In genomic region chr16:53007095-53007494, GRCh38 we compare ENCODE assay signal across 22 cellular contexts. TPM values are rescaled to one million over a fixed set of nuclear protein-coding genes. Genes with fewer than 3 reads are reported as not detected.
"Had no signal": no experiment of that assay in that cellular context is flagged by ENCODE, and none has a peak within 500 bp of the region (broad histone marks: within the 10 kb centered on the region; RNA-seq: fewer than 3 reads in every experiment).

No MANE protein-coding gene starts in this region.

- H3K36me3 Mint-ChIP-seq: activated naive CD4-positive, alpha-beta T cell treated with anti-CD3 and anti-CD28 coated beads, Interleukin-2, amount 50 U/mL, for 72 hours; mesothelial cell of epicardium; type B pancreatic cell had no signal

- H3K4me3 ChIP-seq: lower lobe of right lung, right atrium auricular region, suprapubic skin had no signal

- H3K36me3 ChIP-seq: lower lobe of right lung, right atrium auricular region, suprapubic skin had no signal

- H3K27ac Mint-ChIP-seq: activated B cell treated with CpG ODN at 0.5 μM for 24 hours; activated CD4-positive, alpha-beta T cell treated with anti-CD3 and anti-CD28 coated beads, Interleukin-2, amount 10 ng/mL, durations not matched to agents 24 days and 14 days; activated CD8-positive, alpha-beta T cell treated with anti-CD3 and anti-CD28 coated beads, Interleukin-2, amount 10 ng/mL, durations not matched to agents 7 days and 5 days; activated naive CD4-positive, alpha-beta T cell treated with anti-CD3 and anti-CD28 coated beads, Interleukin-2, amount 50 U/mL, for 72 hours; mesothelial cell of epicardium; nephron progenitor cell; progenitor cell of endocrine pancreas; stimulated activated naive CD8-positive, alpha-beta T cell treated with anti-CD3 and anti-CD28 coated beads, Interleukin-15, Interleukin-2, amounts not matched to agents 100 ng/mL and 50 ng/mL, for 24 hours; type B pancreatic cell had no signal

- H3K4me3 Mint-ChIP-seq: activated B cell treated with CpG ODN at 0.5 μM for 24 hours; activated CD4-positive, alpha-beta T cell treated with anti-CD3 and anti-CD28 coated beads, Interleukin-2, amount 10 ng/mL, durations not matched to agents 24 days and 14 days; activated CD8-positive, alpha-beta T cell treated with anti-CD3 and anti-CD28 coated beads, Interleukin-2, amount 10 ng/mL, durations not matched to agents 7 days and 5 days; central memory CD8-positive, alpha-beta T cell; mesothelial cell of epicardium; nephron progenitor cell; stimulated activated naive CD8-positive, alpha-beta T cell treated with anti-CD3 and anti-CD28 coated beads, Interleukin-15, Interleukin-2, amounts not matched to agents 100 ng/mL and 50 ng/mL, for 24 hours; type B pancreatic cell had no signal

- H3K9me3 ChIP-seq: lower lobe of right lung, right atrium auricular region, suprapubic skin had no signal

- H3K4me1 ChIP-seq: lower lobe of right lung, right atrium auricular region, suprapubic skin had no signal

- H3K27ac ChIP-seq: lower lobe of right lung, right atrium auricular region, suprapubic skin had no signal

- ATAC-seq: activated CD8-positive, alpha-beta T cell treated with anti-CD3 and anti-CD28 coated beads, Interleukin-2, amount 10 ng/mL, durations not matched to agents 7 days and 5 days; activated naive CD4-positive, alpha-beta T cell treated with anti-CD3 and anti-CD28 coated beads, Interleukin-2, amount 50 U/mL, for 72 hours; left colon; lower lobe of right lung had no signal

- H3K27me3 ChIP-seq: right atrium auricular region, suprapubic skin had no signal

- DNase-seq: activated B cell treated with CpG ODN at 0.5 μM for 24 hours; activated CD4-positive, alpha-beta T cell treated with anti-CD3 and anti-CD28 coated beads, Interleukin-2, amount 10 ng/mL, durations not matched to agents 24 days and 14 days; activated CD8-positive, alpha-beta memory T cell treated with anti-CD3 and anti-CD28 coated beads, Interleukin-2, amount 50 U/mL, for 4 hours; activated CD8-positive, alpha-beta T cell treated with anti-CD3 and anti-CD28 coated beads, Interleukin-2, amount 10 ng/mL, durations not matched to agents 7 days and 5 days; activated effector memory CD4-positive, alpha-beta T cell treated with anti-CD3 and anti-CD28 coated beads, Interleukin-2, amount 50 U/mL, for 16 hours; activated T-cell treated with anti-CD3 and anti-CD28 coated beads, Interleukin-2, amount 50 U/mL, for 48 hours; cortex of kidney; effector CD4-positive, alpha-beta T cell; foreskin fibroblast; left colon; lower lobe of right lung; nephron progenitor cell; small intestine; T-helper 2 cell had no signal

- H3K9me3 Mint-ChIP-seq: activated CD4-positive, alpha-beta T cell treated with anti-CD3 and anti-CD28 coated beads, Interleukin-2, amount 10 ng/mL, durations not matched to agents 24 days and 14 days; activated naive CD4-positive, alpha-beta T cell treated with anti-CD3 and anti-CD28 coated beads, Interleukin-2, amount 50 U/mL, for 72 hours; central memory CD8-positive, alpha-beta T cell; nephron progenitor cell; stimulated activated naive CD8-positive, alpha-beta T cell treated with anti-CD3 and anti-CD28 coated beads, Interleukin-15, Interleukin-2, amounts not matched to agents 100 ng/mL and 50 ng/mL, for 24 hours; type B pancreatic cell had no signal

- H3K4me1 Mint-ChIP-seq: activated B cell treated with CpG ODN at 0.5 μM for 24 hours; activated CD4-positive, alpha-beta T cell treated with anti-CD3 and anti-CD28 coated beads, Interleukin-2, amount 10 ng/mL, durations not matched to agents 24 days and 14 days; central memory CD8-positive, alpha-beta T cell; mesothelial cell of epicardium; nephron progenitor cell had no signal

RNA-seq across cellular contexts. Expression of gene CHD9NB, which starts 45.6 kb away (rescaled TPM):
- total RNA-seq: activated B cell treated with CpG ODN at 0.5 μM for 24 hours had no signal
